Comparison of ENCODE assay signal across 25 cellular contexts in the genomic region with DNA sequence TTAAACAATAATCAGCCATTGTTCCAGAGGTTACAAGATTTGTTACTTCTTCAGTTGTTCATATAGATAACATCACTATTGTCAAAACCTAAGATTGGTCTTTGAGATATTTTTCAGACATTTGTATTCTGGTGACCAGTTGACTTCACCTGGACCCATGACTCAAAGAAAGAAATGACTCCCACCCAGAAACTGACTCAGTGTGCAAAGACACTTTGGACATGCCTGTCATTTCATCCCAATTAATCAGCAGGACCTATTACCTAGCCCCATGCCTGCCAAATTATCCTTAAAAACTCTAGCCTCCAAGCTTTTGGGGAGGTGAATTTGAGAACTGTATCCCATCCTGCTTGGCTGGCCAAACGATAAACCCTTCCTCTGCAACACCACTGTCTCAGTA. TPM values are rescaled to one million over a fixed set of nuclear protein-coding genes. Genes with fewer than 3 reads are reported as not detected.
"Had no signal": no experiment of that assay in that cellular context is flagged by ENCODE, and none has a peak within 500 bp of the region (broad histone marks: within the 10 kb centered on the region; RNA-seq: fewer than 3 reads in every experiment).

No MANE protein-coding gene starts in this region.

- DNase-seq: hypothalamus; immature natural killer cell; kidney; left ventricle myocardium inferior; naive thymus-derived CD8-positive, alpha-beta T cell; nucleus accumbens; pancreas; posterior cingulate gyrus; retina; right cardiac atrium; stimulated activated CD4-positive, alpha-beta T cell treated with anti-CD3 and anti-CD28 coated beads, Interleukin-12 subunit alpha, Interleukin-12 subunit beta, amount 100 ng/mL, for 4 hours; stimulated activated CD4-positive, alpha-beta T cell treated with anti-CD3 and anti-CD28 coated beads, Interleukin-15, amount 100 ng/mL, for 24 hours; stimulated activated CD4-positive, alpha-beta T cell treated with anti-CD3 and anti-CD28 coated beads, Interleukin-2, amount 100 ng/mL, for 24 hours; stimulated activated CD4-positive, alpha-beta T cell treated with anti-CD3 and anti-CD28 coated beads, Interleukin-4, amount 100 ng/mL, for 1 hour; stimulated activated naive B cell treated with anti-CD40 and anti-IgM and Interleukin-4, amounts not matched to agents 10 μg/mL and 1 μg/mL and 100 μg/mL, for 72 hours; stimulated activated naive CD8-positive, alpha-beta T cell treated with anti-CD3 and anti-CD28 coated beads, Interleukin-15, Interleukin-2, amounts not matched to agents 100 U/mL and 50 U/mL, for 24 hours; stomach; tibial artery; uterus had no signal

- H3K4me1 ChIP-seq: left ventricle myocardium inferior, pancreas, prostate gland, stomach, tibial artery, uterus had no signal

- H3K27me3 ChIP-seq: pancreas, suprapubic skin, uterus had no signal

- H3K36me3 ChIP-seq: left ventricle myocardium inferior, pancreas, prostate gland, stomach, suprapubic skin, thoracic aorta, tibial artery, uterus had no signal

- H3K27ac ChIP-seq: left ventricle myocardium inferior, pancreas, prostate gland, skin epidermis, stomach, suprapubic skin, thoracic aorta, tibial artery, uterus had no signal

- FAIRE-seq: islet of Langerhans, kidney, pancreas had no signal

- H3K4me3 ChIP-seq: left ventricle myocardium inferior, lung, pancreas, prostate gland, skin epidermis, stomach, suprapubic skin, thoracic aorta, tibial artery, uterus had no signal

- H3K9me3 ChIP-seq: left ventricle myocardium inferior, pancreas, prostate gland, stomach, suprapubic skin, thoracic aorta, tibial artery, uterus had no signal

RNA-seq across cellular contexts. Expression of gene TSPAN11, which starts 27.7 kb away (rescaled TPM):
- total RNA-seq: naive thymus-derived CD8-positive, alpha-beta T cell had no signal
- polyA plus RNA-seq: immature natural killer cell; naive thymus-derived CD8-positive, alpha-beta T cell had no signal
